37 cellular contexts compared by ENCODE assay signal in the genomic region with DNA sequence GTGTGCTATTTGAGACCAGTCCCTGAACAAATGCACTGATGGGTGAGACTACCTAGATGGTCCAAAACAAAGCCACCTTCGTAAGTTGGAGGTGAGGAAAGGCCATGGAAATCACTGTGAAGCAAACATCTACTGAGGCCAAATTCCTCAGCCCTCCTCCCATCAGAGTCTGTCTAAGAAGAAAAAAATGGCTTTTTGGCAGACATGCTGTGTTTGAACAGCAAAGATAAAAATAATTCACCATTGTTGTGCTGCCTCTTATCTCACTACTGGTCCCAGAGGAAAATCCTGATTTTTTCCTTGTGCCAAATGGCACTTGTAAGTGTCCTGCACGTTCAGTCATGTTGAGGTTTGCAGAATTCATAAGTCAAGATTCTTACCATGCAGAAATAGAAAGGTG. TPM values are rescaled to one million over a fixed set of nuclear protein-coding genes. Genes with fewer than 3 reads are reported as not detected.
"Had no signal": no experiment of that assay in that cellular context is flagged by ENCODE, and none has a peak within 500 bp of the region (broad histone marks: within the 10 kb centered on the region; RNA-seq: fewer than 3 reads in every experiment).

No MANE protein-coding gene starts in this region.

- H3K9me3 ChIP-seq: esophagus squamous epithelium, heart right ventricle, left lung, right atrium auricular region, suprapubic skin, transverse colon, upper lobe of right lung, uterus had no signal

- H3K4me1 ChIP-seq: esophagus squamous epithelium, heart right ventricle, left lung, neural progenitor cell, parathyroid adenoma, right atrium auricular region, suprapubic skin, transverse colon, upper lobe of right lung, uterus had no signal

- ATAC-seq: left lung; naive thymus-derived CD4-positive, alpha-beta T cell; sciatic nerve; stimulated activated naive CD8-positive, alpha-beta T cell treated with anti-CD3 and anti-CD28 coated beads, Interleukin-15, amount 100 ng/mL, for 72 hours; upper lobe of right lung had no signal

- H3K4me1 Mint-ChIP-seq: naive thymus-derived CD4-positive, alpha-beta T cell; nephron; neural progenitor cell; stimulated activated naive CD8-positive, alpha-beta T cell treated with anti-CD3 and anti-CD28 coated beads, Interleukin-15, amount 100 ng/mL, for 72 hours had no signal

- H3K36me3 Mint-ChIP-seq: naive thymus-derived CD4-positive, alpha-beta T cell; neural progenitor cell had no signal

- H3K36me3 ChIP-seq: esophagus squamous epithelium, heart right ventricle, left lung, neural progenitor cell, right atrium auricular region, suprapubic skin, transverse colon, upper lobe of right lung, uterus had no signal

- H3K4me3 Mint-ChIP-seq: naive thymus-derived CD4-positive, alpha-beta T cell; nephron; neural progenitor cell; stimulated activated naive CD8-positive, alpha-beta T cell treated with anti-CD3 and anti-CD28 coated beads, Interleukin-15, amount 100 ng/mL, for 72 hours had no signal

- FAIRE-seq: islet of Langerhans had no signal

- DNase-seq: cortex of kidney; dorsolateral prefrontal cortex; effector CD4-positive, alpha-beta T cell; erythroblast; esophagus squamous epithelium; foreskin fibroblast; glutamatergic neuron; hippocampal formation; left cardiac atrium; left lung; mesenchymal stem cell; midbrain; naive thymus-derived CD4-positive, alpha-beta T cell; stimulated activated CD4-positive, alpha-beta T cell treated with anti-CD3 and anti-CD28 coated beads, Interleukin-12 subunit alpha, Interleukin-12 subunit beta, amount 100 ng/mL, for 4 hours; stimulated activated CD4-positive, alpha-beta T cell treated with anti-CD3 and anti-CD28 coated beads, Interleukin-1b, Interleukin-23, amount 100 ng/mL, for 48 hours; stimulated activated CD4-positive, alpha-beta T cell treated with anti-CD3 and anti-CD28 coated beads, Interleukin-4, amount 100 ng/mL, for 1 hour; stimulated activated CD8-positive, alpha-beta memory T cell treated with anti-CD3 and anti-CD28 coated beads, Interleukin-4, amount 100 ng/mL, for 48 hours; stimulated activated naive CD4-positive, alpha-beta T cell; stimulated activated naive CD8-positive, alpha-beta T cell treated with anti-CD3 and anti-CD28 coated beads, Interleukin-15, amount 100 ng/mL, for 72 hours; transverse colon; upper lobe of right lung; uterus had no signal

- H3K27ac Mint-ChIP-seq: naive thymus-derived CD4-positive, alpha-beta T cell; nephron; neural progenitor cell; progenitor cell of endocrine pancreas; stimulated activated naive CD8-positive, alpha-beta T cell treated with anti-CD3 and anti-CD28 coated beads, Interleukin-15, amount 100 ng/mL, for 72 hours had no signal

- H3K27me3 Mint-ChIP-seq: naive thymus-derived CD4-positive, alpha-beta T cell; progenitor cell of endocrine pancreas; stimulated activated naive CD8-positive, alpha-beta T cell treated with anti-CD3 and anti-CD28 coated beads, Interleukin-15, amount 100 ng/mL, for 72 hours had no signal

- H3K4me3 ChIP-seq: dorsolateral prefrontal cortex, esophagus squamous epithelium, heart right ventricle, left lung, neural progenitor cell, right atrium auricular region, smooth muscle cell, suprapubic skin, transverse colon, upper lobe of right lung, uterus had no signal

- H3K27me3 ChIP-seq: esophagus squamous epithelium, heart right ventricle, left lung, neural progenitor cell, right atrium auricular region, suprapubic skin, transverse colon, upper lobe of right lung, uterus had no signal

RNA-seq across cellular contexts. Expression of gene MAGEB18, which starts 7.9 kb away (rescaled TPM):
- total RNA-seq: dorsolateral prefrontal cortex; esophagus squamous epithelium; heart right ventricle; kidney epithelial cell; left cardiac atrium; left lung; lower leg skin; lung microvascular endothelial cell; mucosa of gallbladder; naive thymus-derived CD4-positive, alpha-beta T cell; osteoblast; progenitor cell of endocrine pancreas; right atrium auricular region; sciatic nerve; smooth muscle cell; suprapubic skin; transverse colon; upper lobe of right lung; uterus had no signal

RNA-seq across cellular contexts. Expression of gene MAGEB6B, which starts 14.4 kb away (rescaled TPM):
- total RNA-seq: dorsolateral prefrontal cortex; esophagus squamous epithelium; heart right ventricle; kidney epithelial cell; left cardiac atrium; left lung; lower leg skin; lung microvascular endothelial cell; mucosa of gallbladder; naive thymus-derived CD4-positive, alpha-beta T cell; osteoblast; progenitor cell of endocrine pancreas; right atrium auricular region; sciatic nerve; smooth muscle cell; suprapubic skin; transverse colon; upper lobe of right lung; uterus had no signal

RNA-seq across cellular contexts. Expression of gene MAGEB6, which starts 46.2 kb away (rescaled TPM):
- total RNA-seq: dorsolateral prefrontal cortex; esophagus squamous epithelium; heart right ventricle; kidney epithelial cell; left cardiac atrium; left lung; lower leg skin; lung microvascular endothelial cell; mucosa of gallbladder; naive thymus-derived CD4-positive, alpha-beta T cell; osteoblast; progenitor cell of endocrine pancreas; right atrium auricular region; sciatic nerve; smooth muscle cell; suprapubic skin; transverse colon; upper lobe of right lung; uterus had no signal
